ENCODE assay signal across 1 cellular context in genomic region chr2:149064365-149064841, GRCh38.
TF ChIP-seq lines count a peak whose summit lies in the region.

No MANE protein-coding gene starts in this region.

TF ChIP-seq in GM12878, 131 proteins besides CTCF, POLR2A, EP300 and RAD21:
- no peak for TF ChIP-seq POLR2AphosphoS2 (IDR thresholded peaks at IDR 0.05; ENCODE audit: low read depth, low read length)
- no peak for TF ChIP-seq ZNF207 (IDR thresholded peaks at IDR 0.05; ENCODE audit: borderline replicate concordance)
- TF ChIP-seq ZBTB40 (IDR thresholded peaks at IDR 0.05; ENCODE audit: borderline replicate concordance), result no peak
- no peak for TF ChIP-seq HCFC1 (IDR thresholded peaks at IDR 0.05; ENCODE audit: low read length)
- no peak for TF ChIP-seq RELB (IDR thresholded peaks at IDR 0.05; ENCODE audit: low read depth)
- no peak for TF ChIP-seq NFXL1 (IDR thresholded peaks at IDR 0.05; ENCODE audit: borderline replicate concordance)
- TF ChIP-seq SRF (IDR thresholded peaks at IDR 0.05; ENCODE audit: low read depth in 2 of 2, low read length in 2 of 2), result no peak
- no peak for TF ChIP-seq ZBTB33 (IDR thresholded peaks at IDR 0.05)
- TF ChIP-seq ATF2 (IDR thresholded peaks at IDR 0.05; ENCODE audit: low read length), result no peak
- no peak for TF ChIP-seq SMARCA5 (IDR thresholded peaks at IDR 0.05)
- TF ChIP-seq SREBF2 (IDR thresholded peaks at IDR 0.05; ENCODE audit: low read length), result no peak
- no peak for TF ChIP-seq IRF4 (IDR thresholded peaks at IDR 0.05; ENCODE audit: low read depth, low read length)
- no peak for TF ChIP-seq SPI1 (IDR thresholded peaks at IDR 0.05; ENCODE audit: borderline replicate concordance, insufficient read depth, low read depth, low read length)
- TF ChIP-seq, protein P1, sequence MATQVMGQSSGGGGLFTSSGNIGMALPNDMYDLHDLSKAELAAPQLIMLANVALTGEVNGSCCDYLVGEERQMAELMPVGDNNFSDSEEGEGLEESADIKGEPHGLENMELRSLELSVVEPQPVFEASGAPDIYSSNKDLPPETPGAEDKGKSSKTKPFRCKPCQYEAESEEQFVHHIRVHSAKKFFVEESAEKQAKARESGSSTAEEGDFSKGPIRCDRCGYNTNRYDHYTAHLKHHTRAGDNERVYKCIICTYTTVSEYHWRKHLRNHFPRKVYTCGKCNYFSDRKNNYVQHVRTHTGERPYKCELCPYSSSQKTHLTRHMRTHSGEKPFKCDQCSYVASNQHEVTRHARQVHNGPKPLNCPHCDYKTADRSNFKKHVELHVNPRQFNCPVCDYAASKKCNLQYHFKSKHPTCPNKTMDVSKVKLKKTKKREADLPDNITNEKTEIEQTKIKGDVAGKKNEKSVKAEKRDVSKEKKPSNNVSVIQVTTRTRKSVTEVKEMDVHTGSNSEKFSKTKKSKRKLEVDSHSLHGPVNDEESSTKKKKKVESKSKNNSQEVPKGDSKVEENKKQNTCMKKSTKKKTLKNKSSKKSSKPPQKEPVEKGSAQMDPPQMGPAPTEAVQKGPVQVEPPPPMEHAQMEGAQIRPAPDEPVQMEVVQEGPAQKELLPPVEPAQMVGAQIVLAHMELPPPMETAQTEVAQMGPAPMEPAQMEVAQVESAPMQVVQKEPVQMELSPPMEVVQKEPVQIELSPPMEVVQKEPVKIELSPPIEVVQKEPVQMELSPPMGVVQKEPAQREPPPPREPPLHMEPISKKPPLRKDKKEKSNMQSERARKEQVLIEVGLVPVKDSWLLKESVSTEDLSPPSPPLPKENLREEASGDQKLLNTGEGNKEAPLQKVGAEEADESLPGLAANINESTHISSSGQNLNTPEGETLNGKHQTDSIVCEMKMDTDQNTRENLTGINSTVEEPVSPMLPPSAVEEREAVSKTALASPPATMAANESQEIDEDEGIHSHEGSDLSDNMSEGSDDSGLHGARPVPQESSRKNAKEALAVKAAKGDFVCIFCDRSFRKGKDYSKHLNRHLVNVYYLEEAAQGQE (IDR thresholded peaks at IDR 0.05; ENCODE audit: low read depth, low read length), result no peak
- TF ChIP-seq ZNF592 (IDR thresholded peaks at IDR 0.05), result no peak
- TF ChIP-seq GATAD2B (conservative IDR thresholded peaks at IDR 0.05; ENCODE audit: low read depth), result no peak
